Comparison of ENCODE assay signal across 8 cellular contexts in the genomic region with DNA sequence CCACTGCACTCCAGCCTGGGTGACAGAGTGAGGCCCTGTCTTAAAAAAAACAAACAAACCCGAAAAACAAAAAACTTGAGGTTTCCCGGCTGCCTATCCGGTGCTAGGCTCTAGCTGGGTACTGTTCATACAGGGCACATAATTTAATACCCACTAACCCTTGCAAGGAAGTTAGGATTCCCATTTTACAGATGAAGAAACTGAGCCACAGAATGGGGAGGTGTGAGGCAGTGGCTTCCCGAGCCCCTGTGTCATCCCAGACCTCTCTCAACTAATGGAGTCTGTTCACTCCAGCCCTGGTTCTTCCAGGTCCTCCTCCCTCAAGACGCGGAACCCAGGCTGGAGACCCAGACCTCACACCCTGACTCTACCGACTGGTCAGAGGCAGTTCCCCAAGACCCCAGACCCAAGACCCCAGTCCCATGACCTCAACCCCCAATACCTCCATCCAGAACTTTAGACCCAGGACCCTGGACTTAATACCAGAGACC. TPM values are rescaled to one million over a fixed set of nuclear protein-coding genes. Genes with fewer than 3 reads are reported as not detected.
A peak's percentile ranks its signal among the peaks of the same experiment; 100 is the strongest.
DNase-seq lines count a peak whose midpoint lies in the region; ATAC-seq and TF ChIP-seq lines count a peak whose summit lies in the region.

No MANE protein-coding gene starts in this region.

- H3K79me2 ChIP-seq in SU-DHL-6 (ENCODE audit: insufficient read depth, low read length), result peaks cover 23% of the 10 kb centered on the region

- no peaks in the 10 kb centered on the region for H3K9me2 ChIP-seq in SU-DHL-6 (replicated peaks; ENCODE audit: insufficient read depth, low read length)

- 20 to 24% methylated on average over 7 of the region's 7 CpGs for WGBS in esophagus, 2 donors

- H3K27ac Mint-ChIP-seq in progenitor cell of endocrine pancreas, result peak overlapping the region; percentile 96

- H3K9me3 Mint-ChIP-seq in progenitor cell of endocrine pancreas (ENCODE audit: low read depth), result no peaks in the 10 kb centered on the region

- H3K4me2 ChIP-seq in SU-DHL-6 (ENCODE audit: low read depth, low read length, poor library complexity, severe bottlenecking), result peak overlapping the region; percentile 69

- no peaks in the 10 kb centered on the region for H3K27me3 Mint-ChIP-seq in progenitor cell of endocrine pancreas

- H3K36me3 ChIP-seq in SU-DHL-6 (ENCODE audit: low read length) (no peaks in the 10 kb centered on the region), esophagus (ENCODE audit: control insufficient read depth in 2 of 2, insufficient read depth in 2 of 2, low read length in 1 of 2) (peaks cover 0 to 14% of the 10 kb centered on the region in 2 donors)

- TF ChIP-seq CTCF in GM12865 (IDR thresholded peaks at IDR 0.05; ENCODE audit: insufficient read depth, low read depth, low read length, missing control alignments) (no peak), SU-DHL-6 (IDR thresholded peaks at IDR 0.05; ENCODE audit: insufficient read depth, low read length, poor library complexity, severe bottlenecking) (no peak), progenitor cell of endocrine pancreas (IDR thresholded peaks at IDR 0.05; ENCODE audit: unreplicated experiment) (no peak)

- peaks cover 0 to 11% of the 10 kb centered on the region in 2 donors for H3K4me1 ChIP-seq in esophagus (ENCODE audit: control insufficient read depth in 2 of 2, insufficient read depth in 2 of 2, low read length in 1 of 2)

- peak overlapping the region; percentile 93 for H3K4me3 Mint-ChIP-seq in progenitor cell of endocrine pancreas (ENCODE audit: low read depth)

- peaks cover 10% of the 10 kb centered on the region for H3F3A ChIP-seq in SU-DHL-6 (ENCODE audit: insufficient read depth)

- no peak for ATAC-seq in HG03159 (IDR thresholded peaks at IDR 0.05; ENCODE audit: unreplicated experiment)

- peak overlapping the region; percentile 67 for H3K4me3 ChIP-seq in GM12865 (ENCODE audit: low read depth, low read length)
- peak overlapping the region; percentile 76 for H3K4me3 ChIP-seq in SU-DHL-6 (ENCODE audit: insufficient read depth, low read length, poor library complexity, severe bottlenecking)
- H3K4me3 ChIP-seq in esophagus (ENCODE audit: low read depth in 1 of 2, low read length in 2 of 2), result peak overlapping the region; percentile 90 to 93

- DNase-seq in GM12865 (ENCODE audit: low read depth), result peak; percentile 26
- no peak for DNase-seq in progenitor cell of endocrine pancreas (ENCODE audit: low spot score, unreplicated experiment)
- no peak for DNase-seq in NCI-H146 (lab: John Stamatoyannopoulos, UW)
- no peak for DNase-seq in activated gamma-delta T cell treated with Interleukin-2 at 50 U/mL for 16 hours
- DNase-seq in NCI-H524 (lab: John Stamatoyannopoulos, UW), result no peak

- peaks cover 7% of the 10 kb centered on the region for H3K4me1 Mint-ChIP-seq in progenitor cell of endocrine pancreas (ENCODE audit: low read depth)

- peak overlapping the region; percentile 94; the same call in 1 of the 2 replicates for H3K27ac ChIP-seq in SU-DHL-6 (ENCODE audit: low read depth, low read length)
- H3K27ac ChIP-seq in esophagus (ENCODE audit: low read depth in 2 of 2, low read length in 1 of 2), result peak overlapping the region; percentile 48 to 83

- H3K9ac ChIP-seq in SU-DHL-6 (ENCODE audit: low read length), result peak overlapping the region; percentile 73

- peak overlapping the region; percentile 92 for H2AFZ ChIP-seq in SU-DHL-6 (ENCODE audit: low read depth, low read length, severe bottlenecking)

- no peaks in the 10 kb centered on the region for H3K27me3 ChIP-seq in SU-DHL-6 (ENCODE audit: low read length)
- H3K27me3 ChIP-seq in esophagus (ENCODE audit: control insufficient read depth in 1 of 2, insufficient read depth in 2 of 2, low read length in 2 of 2), result no peaks in the 10 kb centered on the region

- no peaks in the 10 kb centered on the region for H3K9me3 ChIP-seq in SU-DHL-6 (ENCODE audit: insufficient read depth, low read length)
- H3K9me3 ChIP-seq in esophagus (ENCODE audit: control insufficient read depth in 2 of 2, insufficient read depth in 1 of 2, low read depth in 1 of 2, low read length in 1 of 2), result no peaks in the 10 kb centered on the region

- no peaks in the 10 kb centered on the region for H3K36me3 Mint-ChIP-seq in progenitor cell of endocrine pancreas (ENCODE audit: insufficient read depth)

- H4K20me1 ChIP-seq in SU-DHL-6 (ENCODE audit: low read depth, low read length), result no peaks in the 10 kb centered on the region

RNA-seq across cellular contexts. Expression of gene APBA3, which starts 0.6 kb away (rescaled TPM):
- 10 to 100 TPM; 12.1 to 16.3 TPM for polyA plus RNA-seq in esophagus
- 31.4 and 33.3 TPM in 2 replicates for total RNA-seq in progenitor cell of endocrine pancreas

RNA-seq across cellular contexts. Expression of gene MRPL54, which starts 1.6 kb away (rescaled TPM):
- 10 to 100 TPM; 80.0 to 83.8 TPM for polyA plus RNA-seq in esophagus
- total RNA-seq in progenitor cell of endocrine pancreas, result 38.6 and 39.8 TPM in 2 replicates

RNA-seq across cellular contexts. Expression of gene RAX2, which starts 11.1 kb away (rescaled TPM):
- not detected for polyA plus RNA-seq in esophagus
- not detected in 2 replicates for total RNA-seq in progenitor cell of endocrine pancreas

RNA-seq across cellular contexts. Expression of gene MATK, which starts 25.3 kb away (rescaled TPM):
- 1 to 10 TPM; 2.4 to 2.6 TPM for polyA plus RNA-seq in esophagus
- total RNA-seq in progenitor cell of endocrine pancreas, result 1.8 TPM in 2 replicates

RNA-seq across cellular contexts. Expression of gene TJP3, which starts 52.7 kb away (rescaled TPM):
- polyA plus RNA-seq in esophagus, result 100 to 1,000 TPM in 1 of 2 donors, 10 to 100 TPM in 1; 44.5 to 118 TPM
- 36.3 and 40.7 TPM in 2 replicates for total RNA-seq in progenitor cell of endocrine pancreas
